ENCODE assay signal across 9 cellular contexts in genomic region chr1:156319664-156320063, GRCh38. TPM values are rescaled to one million over a fixed set of nuclear protein-coding genes. Genes with fewer than 3 reads are reported as not detected.
DNase-seq lines count a peak whose midpoint lies in the region; ATAC-seq and TF ChIP-seq lines count a peak whose summit lies in the region.
"Had no signal": no experiment of that assay in that cellular context is flagged by ENCODE, and none has a peak within 500 bp of the region (broad histone marks: within the 10 kb centered on the region; RNA-seq: fewer than 3 reads in every experiment).

No MANE protein-coding gene starts in this region.

- no peaks in the 10 kb centered on the region for H3K27me3 ChIP-seq in A673 (replicated peaks; ENCODE audit: insufficient read depth, low read depth, low read length, poor library complexity)

- no TSS peak for BruUV-seq in A673 (replicated peaks; lab: Mats Ljungman, UMichigan)

- H3K4me3 ChIP-seq in A673 (ENCODE audit: low read depth, low read length, poor library complexity, severe bottlenecking) (no peak overlapping the region), GM12864 (ENCODE audit: low read depth, low read length) (no peak overlapping the region)

- H3K4me1 ChIP-seq in A673 (ENCODE audit: insufficient read depth, low read length, poor library complexity, severe bottlenecking) = no peaks in the 10 kb centered on the region

- DNase-seq in A673 (ENCODE audit: low spot score) = peak; percentile 62
- DNase-seq in GM12864 (ENCODE audit: low read depth) = no peak
- peak; percentile 75 for DNase-seq in SK-MEL-5 (ENCODE audit: low read depth, low spot score)
- DNase-seq in germinal center (ENCODE audit: low spot score) = peak; percentile 45
- no peak for DNase-seq in activated effector memory CD4-positive, alpha-beta T cell treated with Interleukin-2 at 50 U/mL for 16 hours

- CTCF ChIA-PET in A673 (lab: Charles Lee) = interaction anchor here (0.6 to 1.1 kb wide), 2 partner anchors 94 to 193 kb away, joined by 3 to 5 read pairs; no protein-coding TSS in a partner anchor

- no peak for ATAC-seq in HG03280 (IDR thresholded peaks at IDR 0.05; ENCODE audit: unreplicated experiment)
- no peak for ATAC-seq in HG03039 (IDR thresholded peaks at IDR 0.05; ENCODE audit: unreplicated experiment)
- ATAC-seq in HG02678 (IDR thresholded peaks at IDR 0.05; ENCODE audit: unreplicated experiment) = no peak
- ATAC-seq: activated naive CD4-positive, alpha-beta T cell treated with anti-CD3 and anti-CD28 coated beads, Interleukin-2, amount 50 U/mL, for 72 hours had no signal

- no peak overlapping the region for H3K27ac ChIP-seq in A673 (ENCODE audit: low read depth, low read length, poor library complexity, severe bottlenecking)

- peak; percentile 68 for TF ChIP-seq CTCF in A673 (conservative IDR thresholded peaks at IDR 0.05; ENCODE audit: low read depth, low read length)
- TF ChIP-seq CTCF in GM12864 (IDR thresholded peaks at IDR 0.05; ENCODE audit: low read depth, low read length, missing control alignments) = peak; percentile 37

- H3K36me3 ChIP-seq in A673 (ENCODE audit: insufficient read depth, low read length, poor library complexity, severe bottlenecking) = peaks cover 97% of the 10 kb centered on the region

- intact Hi-C loops in A673 (cut with micrococcal nuclease; ENCODE audit: unreplicated experiment) = loop anchor here (10.0 kb wide), 2 partner anchors 175 to 395 kb away; no protein-coding TSS in a partner anchor

- POLR2A ChIA-PET in A673 (lab: Charles Lee; ENCODE audit: low non-redundant PET) = no interaction called here

- H3K9me3 ChIP-seq in A673 (ENCODE audit: low read depth, low read length, poor library complexity, severe bottlenecking) = no peaks in the 10 kb centered on the region

- in situ Hi-C loops in SK-MEL-5 (cut with HindIII; ENCODE audit: low pct_unique_long_range_greater_than_20kb, low sequenced_read_pairs) = no loop called here

RNA-seq across cellular contexts. Expression of gene CCT3, which starts 18.4 kb away (rescaled TPM):
- 619 and 678 TPM in 2 replicates for total RNA-seq in A673 (2021)
- 507 and 520 TPM in 2 replicates for total RNA-seq in SK-MEL-5 (2014; rRNA removed; shearing (Covaris generic))
- polyA plus RNA-seq in SK-MEL-5 (2015; cell fraction: cytosol; rRNA removed) = 313 and 371 TPM in 2 replicates
- 222 and 228 TPM in 2 replicates for polyA plus RNA-seq in SK-MEL-5 (2015; cell fraction: nucleus; rRNA removed)

RNA-seq across cellular contexts. Expression of gene TSACC, which starts 18.7 kb away (rescaled TPM):
- total RNA-seq in A673 (2021) = 1.0 TPM in 1 of 2 replicates, not detected in the other
- 1.3 and 3.0 TPM in 2 replicates for total RNA-seq in SK-MEL-5 (2014; rRNA removed; shearing (Covaris generic))
- polyA plus RNA-seq in SK-MEL-5 (2015; cell fraction: cytosol; rRNA removed) = 2.2 and 3.4 TPM in 2 replicates
- 0.75 TPM in 1 of 2 replicates, not detected in the other for polyA plus RNA-seq in SK-MEL-5 (2015; cell fraction: nucleus; rRNA removed)

RNA-seq across cellular contexts. Expression of gene VHLL, which starts 20.6 kb away (rescaled TPM):
- not detected in 2 replicates for total RNA-seq in A673 (2021)
- total RNA-seq in SK-MEL-5 (2014; rRNA removed; shearing (Covaris generic)) = 0.27 TPM in 1 of 2 replicates, not detected in the other
- not detected in 2 replicates for polyA plus RNA-seq in SK-MEL-5 (2015; cell fraction: cytosol; rRNA removed)
- polyA plus RNA-seq in SK-MEL-5 (2015; cell fraction: nucleus; rRNA removed) = not detected in 2 replicates
- total RNA-seq: activated naive CD4-positive, alpha-beta T cell treated with anti-CD3 and anti-CD28 coated beads, Interleukin-2, amount 50 U/mL, for 72 hours had no signal

RNA-seq across cellular contexts. Expression of gene GLMP, which starts 24.2 kb away (rescaled TPM):
- total RNA-seq in A673 (2021) = 30.3 and 37.2 TPM in 2 replicates
- total RNA-seq in SK-MEL-5 (2014; rRNA removed; shearing (Covaris generic)) = 408 and 450 TPM in 2 replicates
- 616 and 653 TPM in 2 replicates for polyA plus RNA-seq in SK-MEL-5 (2015; cell fraction: cytosol; rRNA removed)
- polyA plus RNA-seq in SK-MEL-5 (2015; cell fraction: nucleus; rRNA removed) = 218 and 291 TPM in 2 replicates

RNA-seq across cellular contexts. Expression of gene TMEM79, which starts 35.5 kb away (rescaled TPM):
- 7.0 and 9.1 TPM in 2 replicates for total RNA-seq in A673 (2021)
- total RNA-seq in SK-MEL-5 (2014; rRNA removed; shearing (Covaris generic)) = 0.96 and 1.0 TPM in 2 replicates
- 4.7 and 6.2 TPM in 2 replicates for polyA plus RNA-seq in SK-MEL-5 (2015; cell fraction: cytosol; rRNA removed)
- polyA plus RNA-seq in SK-MEL-5 (2015; cell fraction: nucleus; rRNA removed) = 23.9 and 44.5 TPM in 2 replicates

Comparison
In these comparisons a context has a peak if more than half of its experiments do, and no peak if none do; other contexts are left out.
1. DNase-seq: peak in A673 (single experiment), SK-MEL-5 (single experiment) and germinal center (single experiment); none in GM12864 (single experiment) and activated effector memory CD4-positive, alpha-beta T cell treated with Interleukin-2 at 50 U/mL for 16 hours (single experiment).